In genomic region chr7:95525503-95525902, GRCh38 we compare ENCODE assay signal across 26 cellular contexts. TPM values are rescaled to one million over a fixed set of nuclear protein-coding genes. Genes with fewer than 3 reads are reported as not detected.
A peak's percentile ranks its signal among the peaks of the same experiment; 100 is the strongest.
DNase-seq lines count a peak whose midpoint lies in the region; ATAC-seq, FAIRE-seq and TF ChIP-seq lines count a peak whose summit lies in the region.
"Had no signal": no experiment of that assay in that cellular context is flagged by ENCODE, and none has a peak within 500 bp of the region (broad histone marks: within the 10 kb centered on the region; RNA-seq: fewer than 3 reads in every experiment).

No MANE protein-coding gene starts in this region.

- H3K4me1 Mint-ChIP-seq in glutamatergic neuron (ENCODE audit: low read depth, unreplicated experiment) = peaks cover 4% of the 10 kb centered on the region
- H3K4me1 Mint-ChIP-seq: activated naive CD8-positive, alpha-beta T cell treated with anti-CD3 and anti-CD28 coated beads, Interleukin-2, amount 10 ng/mL, durations not matched to agents 7 days and 5 days; CD4-positive, alpha-beta memory T cell had no signal

- no peaks in the 10 kb centered on the region; the same call in 1 of the 2 replicates for H3K23me2 ChIP-seq in H1 (ENCODE audit: low read depth, low read length)

- TF ChIP-seq RAD21 in H1 (IDR thresholded peaks at IDR 0.05 in 1 of 2, conservative IDR thresholded peaks at IDR 0.05 in 1 of 2; ENCODE audit: low read depth in 2 of 2, low read length in 2 of 2) = no peak

- H4K5ac ChIP-seq in H1 (ENCODE audit: insufficient read length, low read depth, low read length) = no peak overlapping the region

- FAIRE-seq in H1 (lab: Jason Lieb, UNC) = no peak
- FAIRE-seq: pancreas had no signal

- no peak overlapping the region for H4K8ac ChIP-seq in H1 (ENCODE audit: extremely low read depth, insufficient read depth, low read length)

- no peaks in the 10 kb centered on the region for H3K27me3 ChIP-seq in H1 (replicated peaks in 1 of 4; ENCODE audit: control insufficient read depth in 3 of 4, extremely low read depth in 1 of 4, insufficient read depth in 3 of 4, low read length in 3 of 4)
- H3K27me3 ChIP-seq in right lobe of liver = no peaks in the 10 kb centered on the region
- no peaks in the 10 kb centered on the region for H3K27me3 ChIP-seq in testis
- H3K27me3 ChIP-seq: body of pancreas, pancreas had no signal

- peak overlapping the region; percentile 60 for H2AFZ ChIP-seq in H1 (ENCODE audit: low read length)

- H3K14ac ChIP-seq in H1 (ENCODE audit: insufficient read length) = no peak overlapping the region

- H3K23ac ChIP-seq in H1 (ENCODE audit: insufficient read length) = no peak overlapping the region

- H3K4me3 Mint-ChIP-seq in glutamatergic neuron (ENCODE audit: unreplicated experiment) = no peak overlapping the region
- H3K4me3 Mint-ChIP-seq: activated naive CD8-positive, alpha-beta T cell treated with anti-CD3 and anti-CD28 coated beads, Interleukin-2, amount 10 ng/mL, durations not matched to agents 7 days and 5 days; CD4-positive, alpha-beta memory T cell; effector memory CD8-positive, alpha-beta T cell; naive thymus-derived CD8-positive, alpha-beta T cell had no signal

- no peaks in the 10 kb centered on the region for H3K4me1 ChIP-seq in H1 (replicated peaks in 1 of 4; ENCODE audit: control insufficient read depth in 3 of 4, insufficient read depth in 4 of 4, low read length in 3 of 4)
- peaks cover 0 to 5% (median 0%) of the 10 kb centered on the region in 4 donors for H3K4me1 ChIP-seq in right lobe of liver
- H3K4me1 ChIP-seq in testis = peaks cover 7% of the 10 kb centered on the region
- H3K4me1 ChIP-seq: suprapubic skin had no signal

- no peaks in the 10 kb centered on the region for H3K36me3 ChIP-seq in H1 (ENCODE audit: control insufficient read depth in 2 of 4, insufficient read depth in 4 of 4, low read length in 3 of 4)
- H3K36me3 ChIP-seq in right lobe of liver = no peaks in the 10 kb centered on the region
- H3K36me3 ChIP-seq in testis (ENCODE audit: low read depth, missing control alignments) = no peaks in the 10 kb centered on the region
- H3K36me3 ChIP-seq: pancreas, suprapubic skin had no signal

- POLR2A ChIA-PET in H1 (lab: Charles Lee; ENCODE audit: partially characterized antibody) = no interaction called here

- 91% methylated on average over 3 of the region's 3 CpGs; no CpG with 5 or more reads in 1 of the 2 experiments for WGBS in H1 (ENCODE audit: extremely low coverage in 1 of 2, insufficient coverage in 1 of 2, insufficient read length in 1 of 2, insufficient replicate concordance in 2 of 2, low coverage in 1 of 2, low lambda C conversion rate in 2 of 2, missing lambda C conversion rate in 1 of 2), 2 experiments
- WGBS in right lobe of liver (ENCODE audit: insufficient coverage, low coverage, low lambda C conversion rate, missing lambda C conversion rate) = 33% methylated on average over 3 of the region's 3 CpGs
- 19 to 50% methylated on average over 3 of the region's 3 CpGs for WGBS in testis, 2 donors

- H2BK120ac ChIP-seq in H1 (replicated peaks; ENCODE audit: low read depth, low read length) = no peak overlapping the region

- TF ChIP-seq CTCF in H1 (IDR thresholded peaks at IDR 0.05; ENCODE audit: control extremely low read depth in 1 of 3, insufficient read depth in 1 of 3, low read depth in 1 of 3, low read length in 3 of 3) (no peak), right lobe of liver (IDR thresholded peaks at IDR 0.05) (no peak), testis (IDR thresholded peaks at IDR 0.05) (no peak), glutamatergic neuron (IDR thresholded peaks at IDR 0.05; ENCODE audit: partially characterized antibody, unreplicated experiment) (no peak)

- peak; percentile 34 to 51 (median 45) for ATAC-seq in right lobe of liver
- ATAC-seq in HG02610 (IDR thresholded peaks at IDR 0.05; ENCODE audit: unreplicated experiment) = no peak
- ATAC-seq: body of pancreas; effector memory CD8-positive, alpha-beta T cell; HCT116; naive thymus-derived CD8-positive, alpha-beta T cell; PC-3 had no signal

- no peaks in the 10 kb centered on the region for H3K9me3 Mint-ChIP-seq in glutamatergic neuron (ENCODE audit: unreplicated experiment)
- H3K9me3 Mint-ChIP-seq: activated naive CD8-positive, alpha-beta T cell treated with anti-CD3 and anti-CD28 coated beads, Interleukin-2, amount 10 ng/mL, durations not matched to agents 7 days and 5 days; CD4-positive, alpha-beta memory T cell; effector memory CD8-positive, alpha-beta T cell had no signal

- H3K4me2 ChIP-seq in H1 (ENCODE audit: insufficient read depth in 1 of 2, low read depth in 2 of 2, low read length in 2 of 2) = no peak overlapping the region
- H3K4me2 ChIP-seq: KMS-11 had no signal

- TF ChIP-seq POLR2A in H1 (IDR thresholded peaks at IDR 0.05; ENCODE audit: control extremely low read depth in 1 of 2, low read depth in 2 of 2, low read length in 2 of 2) (no peak), right lobe of liver (IDR thresholded peaks at IDR 0.05) (no peak), testis (IDR thresholded peaks at IDR 0.05) (no peak)

- intact Hi-C loops in right lobe of liver (cut with DNase I) (loop anchor here (5.0 kb wide), 1 partner anchor 162 kb away; no protein-coding TSS in a partner anchor), testis (cut with DNase I; ENCODE audit: low total_unique reads) (loop anchor here (5.0 kb wide), 1 partner anchor 162 kb away; no protein-coding TSS in a partner anchor)

- H3K27ac Mint-ChIP-seq in glutamatergic neuron (ENCODE audit: unreplicated experiment) = no peak overlapping the region
- H3K27ac Mint-ChIP-seq: activated naive CD8-positive, alpha-beta T cell treated with anti-CD3 and anti-CD28 coated beads, Interleukin-2, amount 10 ng/mL, durations not matched to agents 7 days and 5 days; effector memory CD8-positive, alpha-beta T cell; naive thymus-derived CD8-positive, alpha-beta T cell had no signal

- no peak overlapping the region for H2BK15ac ChIP-seq in H1 (ENCODE audit: low read length)

- H3K27ac ChIP-seq in H1 (ENCODE audit: low read depth, low read length) = no peak overlapping the region
- H3K27ac ChIP-seq in right lobe of liver = no peak overlapping the region
- H3K27ac ChIP-seq in testis = peak overlapping the region; percentile 22 to 28
- H3K27ac ChIP-seq: body of pancreas, KMS-11, pancreas, suprapubic skin had no signal

- no peak overlapping the region for H2AK5ac ChIP-seq in H1 (ENCODE audit: low read depth, low read length)

- H3K9me3 ChIP-seq in H1 (ENCODE audit: insufficient read depth in 2 of 2, low read depth in 1 of 2, low read length in 1 of 2) = no peaks in the 10 kb centered on the region
- no peaks in the 10 kb centered on the region for H3K9me3 ChIP-seq in right lobe of liver
- no peaks in the 10 kb centered on the region for H3K9me3 ChIP-seq in testis
- H3K9me3 ChIP-seq: body of pancreas, pancreas, suprapubic skin had no signal

- no peak overlapping the region for H2BK5ac ChIP-seq in H1 (ENCODE audit: low read depth, low read length)

- no peak overlapping the region for H2BK20ac ChIP-seq in H1 (ENCODE audit: low read length)

- no peaks in the 10 kb centered on the region for H3K79me2 ChIP-seq in H1 (ENCODE audit: control insufficient read depth in 1 of 2, insufficient read depth in 2 of 2, low read length in 2 of 2)

- CTCF ChIA-PET in H1 (lab: Charles Lee; ENCODE audit: partially characterized antibody) = interaction anchor here (0.8 to 17.5 kb wide), 10 partner anchors 8 to 170 kb away, joined by 3 to 482 read pairs (median 10); no protein-coding TSS in a partner anchor

- no peaks in the 10 kb centered on the region for H4K20me1 ChIP-seq in H1 (replicated peaks in 1 of 2; ENCODE audit: control insufficient read depth in 1 of 2, insufficient read depth in 2 of 2, low read length in 2 of 2)

- H2BK12ac ChIP-seq in H1 (ENCODE audit: low read depth, low read length) = no peak overlapping the region

- no peak overlapping the region for H3K18ac ChIP-seq in H1 (ENCODE audit: extremely low read depth, low read length)

- no peak overlapping the region for H3K9ac ChIP-seq in H1 (replicated peaks in 1 of 4; ENCODE audit: extremely low read depth in 1 of 4, low read depth in 3 of 4, low read length in 3 of 4)
- H3K9ac ChIP-seq: KMS-11 had no signal

- no peak overlapping the region for H4K91ac ChIP-seq in H1 (replicated peaks; ENCODE audit: insufficient read length, low read length)

- no peak overlapping the region for H3K56ac ChIP-seq in H1 (replicated peaks; ENCODE audit: insufficient read length, low read depth, low read length)

- no peaks in the 10 kb centered on the region for H3K79me1 ChIP-seq in H1 (ENCODE audit: low read depth, low read length)

- DNase-seq in RPMI7951 (ENCODE audit: low read depth) (peak; percentile 55), H1 (ENCODE audit: low read depth in 1 of 2, low spot score in 2 of 2) (no peak), right lobe of liver (no peak), testis (no peak), HUDEP-2 (lab: John Stamatoyannopoulos, UW; ENCODE audit: unreplicated experiment in 76 of 76) (no peak), AML-193 (lab: John Stamatoyannopoulos, UW) (no peak), glutamatergic neuron (no peak)
- DNase-seq: activated CD4-positive, alpha-beta T cell treated with anti-CD3 and anti-CD28 coated beads, Interleukin-2, amount 50 U/mL, for 1 hour; activated naive CD8-positive, alpha-beta T cell treated with anti-CD3 and anti-CD28 coated beads, Interleukin-2, amount 10 ng/mL, durations not matched to agents 7 days and 5 days; body of pancreas; CD4-positive, alpha-beta memory T cell; effector memory CD8-positive, alpha-beta T cell; GDM1; naive thymus-derived CD8-positive, alpha-beta T cell; NCI-H1092; NCI-H2029; NCI-H345; pancreas; PC-3 had no signal

- no peak overlapping the region for H3K4me3 ChIP-seq in H1 (ENCODE audit: extremely low read depth in 1 of 4, insufficient read depth in 2 of 4, low read depth in 3 of 4, low read length in 4 of 4)
- H3K4me3 ChIP-seq in right lobe of liver = no peak overlapping the region
- no peak overlapping the region for H3K4me3 ChIP-seq in testis
- H3K4me3 ChIP-seq: body of pancreas, pancreas, suprapubic skin had no signal

- H3K27me3 Mint-ChIP-seq in glutamatergic neuron (ENCODE audit: unreplicated experiment) = no peaks in the 10 kb centered on the region

- TF ChIP-seq EP300 in H1 (IDR thresholded peaks at IDR 0.05; ENCODE audit: borderline replicate concordance in 1 of 2, low read depth in 2 of 2, low read length in 2 of 2) = no peak

- H3K36me3 Mint-ChIP-seq in glutamatergic neuron (ENCODE audit: unreplicated experiment) = no peaks in the 10 kb centered on the region
- H3K36me3 Mint-ChIP-seq: activated naive CD8-positive, alpha-beta T cell treated with anti-CD3 and anti-CD28 coated beads, Interleukin-2, amount 10 ng/mL, durations not matched to agents 7 days and 5 days; CD4-positive, alpha-beta memory T cell; naive thymus-derived CD8-positive, alpha-beta T cell had no signal

- no peak overlapping the region for H3K4ac ChIP-seq in H1 (replicated peaks; ENCODE audit: insufficient read length, low read depth, low read length)

RNA-seq across cellular contexts. Expression of gene ASB4, which starts 39.8 kb away (rescaled TPM):
- 0.12 and 0.39 TPM in 2 replicates for total RNA-seq in RPMI7951 (2014; rRNA removed; shearing (Covaris generic))
- total RNA-seq in H1 (2021; fragmentation: NEBNext Ultra II Directional; extraction: Animal tissue kit (Norgen Biotek cat#: 25700)) = not detected in 2 replicates
- polyA plus RNA-seq in H1 (2011; rRNA removed) (not detected in 2 replicates), testis (ENCODE audit: insufficient read depth, low read depth, low replicate concordance) (1.0 TPM)
- not detected for polyA plus RNA-seq in H1 (2011; cell fraction: cytosol; rRNA removed)
- polyA plus RNA-seq in H1 (2011; cell fraction: nucleus; rRNA removed) = not detected
- not detected in 4 replicates for polyA plus RNA-seq in H1 (2012, experiment 1 of 2)
- polyA plus RNA-seq in H1 (2012, experiment 2 of 2) = not detected
- not detected for polyA plus RNA-seq in H1 (2013, experiment 1 of 2)
- not detected for polyA plus RNA-seq in H1 (2013, experiment 2 of 2)
- polyA minus RNA-seq in H1 (2011; rRNA and poly(A)+ RNA removed) = not detected in 2 replicates
- polyA minus RNA-seq in H1 (2011; cell fraction: cytosol; rRNA and poly(A)+ RNA removed) = not detected
- polyA minus RNA-seq in H1 (2011; cell fraction: nucleus; rRNA and poly(A)+ RNA removed) = not detected
- total RNA-seq in right lobe of liver (1 to 10 TPM in 1 of 6 experiments, under 1 TPM in 4, not detected in 1; 0.29 to 3.4 (median 0.49) TPM), testis (1 to 10 TPM in 1 of 2 donors, under 1 TPM in 1; 0.12 to 1.9 TPM), glutamatergic neuron (ENCODE audit: unreplicated experiment) (not detected)
- total RNA-seq: activated naive CD8-positive, alpha-beta T cell treated with anti-CD3 and anti-CD28 coated beads, Interleukin-2, amount 10 ng/mL, durations not matched to agents 7 days and 5 days; body of pancreas; CD4-positive, alpha-beta memory T cell; chondrocyte; HT1080; naive thymus-derived CD8-positive, alpha-beta T cell; PC-3; T-helper 1 cell treated with Interleukin-12 subunit alpha and Interleukin-12 subunit beta and Interleukin-4 antibody, amounts not matched to agents 30 ng/mL and 1 ng/mL, for 36 hours had no signal
- polyA plus RNA-seq: CD4-positive, alpha-beta memory T cell; naive thymus-derived CD8-positive, alpha-beta T cell had no signal

Comparison
In these comparisons a context has a peak if more than half of its experiments do, and no peak if none do; other contexts are left out.
1. H3K27ac ChIP-seq: peak in testis (2 of 2); none in H1 (single experiment) and right lobe of liver (0 of 3).